Comparison of ENCODE assay signal across 11 cellular contexts in the genomic region with DNA sequence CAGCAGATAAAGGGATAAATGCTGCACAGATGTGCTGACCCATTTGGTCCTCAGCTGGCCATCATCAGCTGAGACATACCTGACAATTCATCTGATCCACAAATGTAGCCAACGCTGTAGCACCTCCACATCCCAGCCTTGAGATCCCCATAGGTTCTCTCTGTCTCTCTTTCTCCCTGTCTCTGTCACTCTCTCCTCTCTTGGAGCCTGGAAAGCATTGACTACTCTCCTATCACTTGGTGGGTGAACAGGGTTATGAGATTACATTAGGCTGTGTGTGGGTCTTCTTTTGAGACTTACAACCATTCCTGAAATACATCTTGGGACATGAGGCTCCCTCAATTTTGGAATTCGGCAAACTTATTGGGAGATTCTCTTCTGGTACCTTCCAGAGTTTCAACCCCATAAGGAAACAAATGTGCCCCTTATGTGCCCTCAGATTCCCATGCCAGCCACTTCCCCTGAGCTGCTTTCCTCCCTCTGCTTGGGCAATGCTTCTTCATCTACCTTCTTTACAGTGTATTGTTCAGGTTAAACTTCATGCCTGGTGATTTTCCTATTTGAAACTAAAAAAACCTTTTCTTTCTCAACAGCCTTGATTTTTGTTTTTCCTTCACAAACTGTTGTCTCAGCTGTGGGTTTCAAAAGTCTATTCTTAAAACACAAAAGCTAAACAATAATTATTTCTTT. TPM values are rescaled to one million over a fixed set of nuclear protein-coding genes. Genes with fewer than 3 reads are reported as not detected.
DNase-seq lines count a peak whose midpoint lies in the region; ATAC-seq and TF ChIP-seq lines count a peak whose summit lies in the region.
"Had no signal": no experiment of that assay in that cellular context is flagged by ENCODE, and none has a peak within 500 bp of the region (broad histone marks: within the 10 kb centered on the region; RNA-seq: fewer than 3 reads in every experiment).

No MANE protein-coding gene starts in this region.

- H3K36me3 Mint-ChIP-seq in activated CD4-positive, alpha-beta memory T cell treated with anti-CD3 and anti-CD28 coated beads, Interleukin-2, amount 10 ng/mL, durations not matched to agents 7 days and 5 days (ENCODE audit: low read depth): no peaks in the 10 kb centered on the region

- no peaks in the 10 kb centered on the region for H3K9me3 Mint-ChIP-seq in activated CD4-positive, alpha-beta memory T cell treated with anti-CD3 and anti-CD28 coated beads, Interleukin-2, amount 10 ng/mL, durations not matched to agents 7 days and 5 days
- H3K9me3 Mint-ChIP-seq: activated CD8-positive, alpha-beta T cell treated with anti-CD3 and anti-CD28 coated beads for 36 hours; CD4-positive, alpha-beta T cell had no signal

- WGBS in esophagus muscularis mucosa: 91% methylated on average over 2 of the region's 2 CpGs
- WGBS in ovary, 3 donors: 79 to 95% (median 82%) methylated on average over 2 of the region's 2 CpGs

- H3K4me1 ChIP-seq in esophagus muscularis mucosa: peaks cover 10 to 19% (median 14%) of the 10 kb centered on the region in 4 donors
- peaks cover 7% of the 10 kb centered on the region for H3K4me1 ChIP-seq in ovary (ENCODE audit: insufficient read depth)

- H3K9me3 ChIP-seq in AG04450 (ENCODE audit: control insufficient read depth, insufficient read depth, low read length) (no peaks in the 10 kb centered on the region), esophagus muscularis mucosa (no peaks in the 10 kb centered on the region), ovary (no peaks in the 10 kb centered on the region)

- H3K27me3 ChIP-seq in AG04450 (ENCODE audit: control insufficient read depth, insufficient read depth, low read length): no peaks in the 10 kb centered on the region
- H3K27me3 ChIP-seq in esophagus muscularis mucosa: no peaks in the 10 kb centered on the region
- no peaks in the 10 kb centered on the region for H3K27me3 ChIP-seq in ovary

- no peak for DNase-seq in AG04450 (ENCODE audit: low read depth, low spot score)
- peak; percentile 61 for DNase-seq in NCI-H69 (lab: John Stamatoyannopoulos, UW)
- DNase-seq in esophagus muscularis mucosa (ENCODE audit: extremely low spot score): no peak
- no peak for DNase-seq in ovary
- DNase-seq in activated T-cell treated with anti-CD3 and anti-CD28 coated beads for 4 hours: no peak
- no peak for DNase-seq in activated CD4-positive, alpha-beta memory T cell treated with anti-CD3 and anti-CD28 coated beads, Interleukin-2, amount 10 ng/mL, durations not matched to agents 7 days and 5 days
- DNase-seq in ureter (ENCODE audit: low spot score): no peak
- DNase-seq: activated CD8-positive, alpha-beta T cell treated with anti-CD3 and anti-CD28 coated beads for 36 hours; CD4-positive, alpha-beta T cell; posterior cingulate gyrus had no signal

- POLR2A ChIA-PET in AG04450 (lab: Yijun Ruan, JAX): no interaction called here
- POLR2A ChIA-PET in activated CD4-positive, alpha-beta memory T cell treated with anti-CD3 and anti-CD28 coated beads, Interleukin-2, amount 10 ng/mL, durations not matched to agents 7 days and 5 days (lab: Charles Lee): no interaction called here

- H3K4me3 ChIP-seq in AG04450 (ENCODE audit: low read depth, low read length): no peak overlapping the region
- peak overlapping the region; percentile 23 to 45 (median 28) for H3K4me3 ChIP-seq in esophagus muscularis mucosa
- peak overlapping the region; percentile 22 for H3K4me3 ChIP-seq in ovary

- CTCF ChIA-PET in AG04450 (lab: Charles Lee): interaction anchor here (1.3 to 1.7 kb wide), 3 partner anchors 40 to 117 kb away, joined by 3 to 7 read pairs (median 5); no protein-coding TSS in a partner anchor
- CTCF ChIA-PET in activated CD4-positive, alpha-beta memory T cell treated with anti-CD3 and anti-CD28 coated beads, Interleukin-2, amount 10 ng/mL, durations not matched to agents 7 days and 5 days (lab: Charles Lee): no interaction called here

- no peak for ATAC-seq in HG02642 (IDR thresholded peaks at IDR 0.05; ENCODE audit: poor library complexity, unreplicated experiment)

- TF ChIP-seq POLR2A in esophagus muscularis mucosa (IDR thresholded peaks at IDR 0.05; ENCODE audit: low read depth): no peak
- TF ChIP-seq POLR2A in ovary (IDR thresholded peaks at IDR 0.05): no peak

- peaks cover 4% of the 10 kb centered on the region for H3K27me3 Mint-ChIP-seq in activated CD4-positive, alpha-beta memory T cell treated with anti-CD3 and anti-CD28 coated beads, Interleukin-2, amount 10 ng/mL, durations not matched to agents 7 days and 5 days

- no peak overlapping the region for H3K4me3 Mint-ChIP-seq in activated CD4-positive, alpha-beta memory T cell treated with anti-CD3 and anti-CD28 coated beads, Interleukin-2, amount 10 ng/mL, durations not matched to agents 7 days and 5 days
- H3K4me3 Mint-ChIP-seq: activated CD8-positive, alpha-beta T cell treated with anti-CD3 and anti-CD28 coated beads for 36 hours; CD4-positive, alpha-beta T cell had no signal

- intact Hi-C loops in esophagus muscularis mucosa (cut with DNase I) (no loop called here), ovary (cut with DNase I) (no loop called here)

- TF ChIP-seq CTCF in AG04450 (IDR thresholded peaks at IDR 0.05; ENCODE audit: low read depth, low read length) (no peak), esophagus muscularis mucosa (IDR thresholded peaks at IDR 0.05) (no peak), ovary (IDR thresholded peaks at IDR 0.05) (no peak)

- H3K27ac ChIP-seq in AG04450 (ENCODE audit: low read depth, low read length): peak overlapping the region; percentile 93
- H3K27ac ChIP-seq in esophagus muscularis mucosa (replicated peaks in 1 of 4): peak overlapping the region; percentile 60 to 72 (median 64)
- H3K27ac ChIP-seq in ovary: peak overlapping the region in 1 of 2 donors; percentile 56

- H3K36me3 ChIP-seq in esophagus muscularis mucosa (no peaks in the 10 kb centered on the region), ovary (no peaks in the 10 kb centered on the region)

- H3K27ac Mint-ChIP-seq in activated CD4-positive, alpha-beta memory T cell treated with anti-CD3 and anti-CD28 coated beads, Interleukin-2, amount 10 ng/mL, durations not matched to agents 7 days and 5 days: no peak overlapping the region
- H3K27ac Mint-ChIP-seq: activated CD8-positive, alpha-beta T cell treated with anti-CD3 and anti-CD28 coated beads for 36 hours; CD4-positive, alpha-beta T cell had no signal

- peaks cover 4% of the 10 kb centered on the region for H3K4me1 Mint-ChIP-seq in activated CD4-positive, alpha-beta memory T cell treated with anti-CD3 and anti-CD28 coated beads, Interleukin-2, amount 10 ng/mL, durations not matched to agents 7 days and 5 days

- TF ChIP-seq EP300 in esophagus muscularis mucosa (IDR thresholded peaks at IDR 0.05): no peak
- no peak for TF ChIP-seq EP300 in ovary (IDR thresholded peaks at IDR 0.05)

RNA-seq across cellular contexts. Expression of a gene that starts 29.1 kb away (rescaled TPM):
- polyA plus RNA-seq in AG04450 (2011; rRNA removed) (18.4 and 25.1 TPM in 2 replicates), ovary (1 to 10 TPM; 7.4 to 9.4 TPM)
- 19.3 and 27.6 TPM in 2 replicates for polyA minus RNA-seq in AG04450 (2011; rRNA and poly(A)+ RNA removed)
- total RNA-seq in esophagus muscularis mucosa (10 to 100 TPM; 27.0 to 46.4 (median 32.1) TPM), ovary (10 to 100 TPM; 11.7 to 36.0 (median 31.7) TPM), ureter (12.2 TPM)
- total RNA-seq in activated CD4-positive, alpha-beta memory T cell treated with anti-CD3 and anti-CD28 coated beads, Interleukin-2, amount 10 ng/mL, durations not matched to agents 7 days and 5 days: under 1 TPM; 0.25 TPM
- total RNA-seq: CD4-positive, alpha-beta T cell had no signal

Comparison
In these comparisons a context has a peak if more than half of its experiments do, and no peak if none do; other contexts are left out.
1. RNA of a gene that starts 29.1 kb away (total RNA-seq): 27.0 to 46.4 TPM in esophagus muscularis mucosa, 11.7 to 36.0 TPM in ovary and 12.2 TPM in ureter (single experiment); 0.25 TPM in activated CD4-positive, alpha-beta memory T cell treated with anti-CD3 and anti-CD28 coated beads, Interleukin-2, amount 10 ng/mL, durations not matched to agents 7 days and 5 days; every median in the first group is over 10 times any median in the second.